ENCODE assay signal across 30 cellular contexts in the genomic region with DNA sequence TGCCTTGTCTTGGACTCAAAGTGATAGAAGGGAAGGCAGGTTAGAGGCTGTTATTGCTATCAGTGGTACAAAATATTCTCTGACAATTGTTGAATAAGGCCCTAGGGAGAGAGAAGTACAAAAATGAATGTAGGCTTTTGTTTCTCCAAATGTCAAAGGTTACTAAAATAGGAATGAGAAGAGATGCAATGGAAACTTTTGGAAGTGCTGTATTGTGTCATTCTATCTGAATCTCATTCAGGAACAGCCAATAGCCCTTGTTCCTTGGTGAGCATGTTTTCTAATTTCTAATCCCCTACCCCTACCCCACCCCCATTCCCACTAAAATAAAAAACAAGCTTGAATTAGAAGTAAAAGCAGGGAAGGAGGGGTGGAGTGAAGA.
"Had no signal": no experiment of that assay in that cellular context is flagged by ENCODE, and none has a peak within 500 bp of the region (broad histone marks: within the 10 kb centered on the region; RNA-seq: fewer than 3 reads in every experiment).

No MANE protein-coding gene starts in this region.

- H3K4me1 Mint-ChIP-seq: activated CD4-positive, alpha-beta T cell treated with anti-CD3 and anti-CD28 coated beads for 36 hours; activated CD4-positive, alpha-beta T cell treated with anti-CD3 and anti-CD28 coated beads, Interleukin-2, amount 10 ng/mL, durations not matched to agents 24 days and 14 days; activated naive CD4-positive, alpha-beta T cell treated with anti-CD3 and anti-CD28 coated beads, Interleukin-2, amount 10 ng/mL, durations not matched to agents 7 days and 5 days; activated naive CD8-positive, alpha-beta T cell treated with anti-CD3 and anti-CD28 coated beads, Interleukin-2, amount 10 ng/mL, durations not matched to agents 7 days and 5 days; brain; central memory CD8-positive, alpha-beta T cell; T-helper 17 cell had no signal

- H3K27ac Mint-ChIP-seq: activated CD4-positive, alpha-beta memory T cell treated with anti-CD3 and anti-CD28 coated beads for 36 hours; activated CD4-positive, alpha-beta T cell treated with anti-CD3 and anti-CD28 coated beads for 36 hours; activated CD4-positive, alpha-beta T cell treated with anti-CD3 and anti-CD28 coated beads, Interleukin-2, amount 10 ng/mL, durations not matched to agents 24 days and 14 days; activated naive CD4-positive, alpha-beta T cell treated with anti-CD3 and anti-CD28 coated beads, Interleukin-2, amount 10 ng/mL, durations not matched to agents 7 days and 5 days; activated naive CD8-positive, alpha-beta T cell treated with anti-CD3 and anti-CD28 coated beads, Interleukin-2, amount 10 ng/mL, durations not matched to agents 7 days and 5 days; activated T-cell treated with anti-CD3 and anti-CD28 coated beads, Interleukin-2, amount 50 U/mL, for 24 hours; activated T-cell treated with anti-CD3 and anti-CD28 coated beads, Interleukin-2, amount 50 U/mL, for 72 hours; dendritic cell treated with granulocyte-macrophage colony-stimulating factor and Interleukin-4, amounts not matched to agents 40 ng/mL and 50 ng/mL, for 4 days; endodermal cell; T-helper 17 cell; T-helper 2 cell treated with Interferon-gamma antibody and Interleukin-4, amounts not matched to agents 5 μg/mL and 100 μg/mL, for 36 hours had no signal

- H3K4me3 Mint-ChIP-seq: activated CD4-positive, alpha-beta memory T cell treated with anti-CD3 and anti-CD28 coated beads for 36 hours; activated CD4-positive, alpha-beta T cell treated with anti-CD3 and anti-CD28 coated beads for 36 hours; activated CD4-positive, alpha-beta T cell treated with anti-CD3 and anti-CD28 coated beads, Interleukin-2, amount 10 ng/mL, durations not matched to agents 24 days and 14 days; activated naive CD4-positive, alpha-beta T cell treated with anti-CD3 and anti-CD28 coated beads, Interleukin-2, amount 10 ng/mL, durations not matched to agents 7 days and 5 days; activated naive CD8-positive, alpha-beta T cell treated with anti-CD3 and anti-CD28 coated beads, Interleukin-2, amount 10 ng/mL, durations not matched to agents 7 days and 5 days; activated T-cell treated with anti-CD3 and anti-CD28 coated beads, Interleukin-2, amount 50 U/mL, for 24 hours; activated T-cell treated with anti-CD3 and anti-CD28 coated beads, Interleukin-2, amount 50 U/mL, for 72 hours; brain; central memory CD8-positive, alpha-beta T cell; dendritic cell treated with granulocyte-macrophage colony-stimulating factor and Interleukin-4, amounts not matched to agents 40 ng/mL and 50 ng/mL, for 4 days; endodermal cell; T-helper 17 cell; T-helper 2 cell treated with Interferon-gamma antibody and Interleukin-4, amounts not matched to agents 5 μg/mL and 100 μg/mL, for 36 hours had no signal

- H3K4me1 ChIP-seq: ascending aorta, gastrocnemius medialis, heart left ventricle had no signal

- H3K36me3 Mint-ChIP-seq: activated CD4-positive, alpha-beta memory T cell treated with anti-CD3 and anti-CD28 coated beads for 36 hours; activated naive CD4-positive, alpha-beta T cell treated with anti-CD3 and anti-CD28 coated beads, Interleukin-2, amount 10 ng/mL, durations not matched to agents 7 days and 5 days; activated naive CD4-positive, alpha-beta T cell treated with anti-CD3 and anti-CD28 coated beads, Interleukin-2, amount 50 U/mL, for 72 hours; activated naive CD8-positive, alpha-beta T cell treated with anti-CD3 and anti-CD28 coated beads, Interleukin-2, amount 10 ng/mL, durations not matched to agents 7 days and 5 days; brain had no signal

- ATAC-seq: activated CD4-positive, alpha-beta T cell treated with anti-CD3 and anti-CD28 coated beads for 36 hours; activated naive CD4-positive, alpha-beta T cell treated with anti-CD3 and anti-CD28 coated beads, Interleukin-2, amount 50 U/mL, for 72 hours; activated T-cell treated with anti-CD3 and anti-CD28 coated beads, Interleukin-2, amount 50 U/mL, for 72 hours; esophagus mucosa; gastrocnemius medialis; heart left ventricle; T-helper 17 cell had no signal

- H3K9me3 ChIP-seq: ascending aorta, gastrocnemius medialis, heart left ventricle had no signal

- H3K9me3 Mint-ChIP-seq: activated CD4-positive, alpha-beta memory T cell treated with anti-CD3 and anti-CD28 coated beads for 36 hours; activated naive CD4-positive, alpha-beta T cell treated with anti-CD3 and anti-CD28 coated beads, Interleukin-2, amount 10 ng/mL, durations not matched to agents 7 days and 5 days; activated naive CD4-positive, alpha-beta T cell treated with anti-CD3 and anti-CD28 coated beads, Interleukin-2, amount 50 U/mL, for 72 hours; activated naive CD8-positive, alpha-beta T cell treated with anti-CD3 and anti-CD28 coated beads, Interleukin-2, amount 10 ng/mL, durations not matched to agents 7 days and 5 days; activated T-cell treated with anti-CD3 and anti-CD28 coated beads, Interleukin-2, amount 50 U/mL, for 24 hours; brain; central memory CD8-positive, alpha-beta T cell; dendritic cell treated with granulocyte-macrophage colony-stimulating factor and Interleukin-4, amounts not matched to agents 40 ng/mL and 50 ng/mL, for 4 days; endodermal cell; T-helper 2 cell treated with Interferon-gamma antibody and Interleukin-4, amounts not matched to agents 5 μg/mL and 100 μg/mL, for 36 hours had no signal

- H3K27me3 ChIP-seq: ascending aorta, gastrocnemius medialis, heart left ventricle had no signal

- DNase-seq: activated CD4-positive, alpha-beta memory T cell treated with anti-CD3 and anti-CD28 coated beads for 36 hours; activated CD4-positive, alpha-beta T cell treated with anti-CD3 and anti-CD28 coated beads for 36 hours; activated CD4-positive, alpha-beta T cell treated with anti-CD3 and anti-CD28 coated beads, Interleukin-2, amount 10 ng/mL, durations not matched to agents 24 days and 14 days; activated CD4-positive, CD25-positive, alpha-beta regulatory T cell; activated CD4-positive, CD25-positive, alpha-beta regulatory T cell treated with anti-CD3 and anti-CD28 coated beads, Interleukin-2, amount 50 U/mL, for 72 hours; activated CD8-positive, alpha-beta memory T cell treated with anti-CD3 and anti-CD28 coated beads, Interleukin-2, amount 50 U/mL, for 48 hours; activated gamma-delta T cell; activated naive CD4-positive, alpha-beta T cell; activated naive CD4-positive, alpha-beta T cell treated with anti-CD3 and anti-CD28 coated beads, Interleukin-2, amount 10 ng/mL, durations not matched to agents 7 days and 5 days; activated naive CD8-positive, alpha-beta T cell treated with anti-CD3 and anti-CD28 coated beads, Interleukin-2, amount 10 ng/mL, durations not matched to agents 7 days and 5 days; activated T-cell treated with anti-CD3 and anti-CD28 coated beads for 4 hours; activated T-cell treated with anti-CD3 and anti-CD28 coated beads, Interleukin-2, amount 50 U/mL, for 24 hours; activated T-cell treated with anti-CD3 and anti-CD28 coated beads, Interleukin-2, amount 50 U/mL, for 72 hours; effector memory CD4-positive, alpha-beta T cell; endodermal cell; foreskin fibroblast; gastrocnemius medialis; glutamatergic neuron; heart left ventricle; T-helper 1 cell; T-helper 17 cell had no signal

- H3K27ac ChIP-seq: ascending aorta, coronary artery, gastrocnemius medialis, heart left ventricle had no signal

- H3K4me3 ChIP-seq: ascending aorta, coronary artery, dorsolateral prefrontal cortex, gastrocnemius medialis, heart left ventricle had no signal

- H3K36me3 ChIP-seq: ascending aorta, gastrocnemius medialis, heart left ventricle had no signal
